Comparison of ENCODE assay signal across 8 cellular contexts in the genomic region with DNA sequence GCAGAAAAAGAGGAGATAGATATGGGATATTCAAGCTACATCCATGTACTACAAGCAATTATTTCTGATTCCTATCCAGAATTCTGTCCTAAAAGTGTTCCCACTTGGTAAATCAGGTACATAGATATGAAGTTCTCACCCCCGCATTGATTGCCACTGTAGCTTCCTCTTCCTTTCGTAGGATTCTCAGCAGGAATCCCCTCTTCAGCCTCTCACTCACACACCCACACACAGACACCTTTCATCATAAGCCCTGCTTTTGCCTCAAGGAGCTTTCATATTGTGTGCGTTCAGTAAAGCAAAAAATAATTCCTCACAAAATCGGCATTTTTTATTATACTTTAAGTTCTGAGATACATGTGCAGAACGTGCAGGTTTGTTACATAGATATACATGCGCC.
"Had no signal": no experiment of that assay in that cellular context is flagged by ENCODE, and none has a peak within 500 bp of the region (broad histone marks: within the 10 kb centered on the region; RNA-seq: fewer than 3 reads in every experiment).

No MANE protein-coding gene starts in this region.

- ATAC-seq: HepG2, K562 had no signal

- H3K27ac ChIP-seq: HL-60, KMS-11 had no signal

- H3K9ac ChIP-seq: KMS-11 had no signal

- DNase-seq: IMR-90, KBM-7, KG1 had no signal

- FAIRE-seq: HepG2, HTR-8/SVneo, K562 had no signal

- H3K4me2 ChIP-seq: KMS-11 had no signal

- H3K4me3 ChIP-seq: K562 had no signal
